Comparison of ENCODE assay signal across 7 cellular contexts in the genomic region with DNA sequence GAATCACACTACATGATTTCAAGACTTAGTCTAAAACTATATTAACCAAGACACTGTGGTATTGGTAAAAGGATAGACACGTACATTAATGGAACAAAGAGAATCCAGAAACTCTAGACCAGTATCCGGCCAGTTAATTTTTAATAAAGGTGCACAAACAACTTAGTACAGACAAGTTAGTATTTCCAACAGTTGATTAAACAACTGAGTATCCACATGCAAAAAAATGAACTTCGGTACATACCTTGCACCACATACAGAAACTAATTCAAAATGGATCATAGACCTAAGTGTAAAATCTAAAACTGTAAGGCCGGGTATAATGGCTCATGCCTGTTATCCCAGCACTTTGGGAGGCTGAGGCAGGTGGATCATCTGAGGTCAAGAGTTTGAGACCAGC.
"Had no signal": no experiment of that assay in that cellular context is flagged by ENCODE, and none has a peak within 500 bp of the region (broad histone marks: within the 10 kb centered on the region; RNA-seq: fewer than 3 reads in every experiment).

No MANE protein-coding gene starts in this region.

- H3K4me3 ChIP-seq: GM12878 had no signal

- ATAC-seq: GM12878 had no signal

- FAIRE-seq: G401.6, GM12878, GM12891, GM18507, GM19239 had no signal

- DNase-seq: GDM1, GF-D8 had no signal
